8 cellular contexts compared by ENCODE assay signal in genomic region chr14:21241218-21241819, GRCh38. TPM values are rescaled to one million over a fixed set of nuclear protein-coding genes. Genes with fewer than 3 reads are reported as not detected.
DNase-seq lines count a peak whose midpoint lies in the region; ATAC-seq and TF ChIP-seq lines count a peak whose summit lies in the region.

No MANE protein-coding gene starts in this region.

- no TSS peak for BruUV-seq in PC-9 (replicated peaks; lab: Mats Ljungman, UMichigan)

- no peak for TF ChIP-seq EP300 in esophagus muscularis mucosa (IDR thresholded peaks at IDR 0.05)

- peaks cover 74% of the 10 kb centered on the region for H3K36me3 ChIP-seq in PC-9 (ENCODE audit: low read depth)
- H3K36me3 ChIP-seq in esophagus muscularis mucosa = peaks cover 0 to 43% (median 32%) of the 10 kb centered on the region in 4 donors
- peaks cover 2 to 41% (median 15%) of the 10 kb centered on the region in 5 donors for H3K36me3 ChIP-seq in subcutaneous abdominal adipose tissue (ENCODE audit: control insufficient read depth in 5 of 5, insufficient read depth in 5 of 5, low read length in 5 of 5)

- H2AFZ ChIP-seq in PC-9 = no peak overlapping the region

- H3K27me3 Mint-ChIP-seq in activated T-cell treated with anti-CD3 and anti-CD28 coated beads, Interleukin-2, amount 50 U/mL, for 72 hours (ENCODE audit: low read depth) = no peaks in the 10 kb centered on the region

- H3K4me1 ChIP-seq in PC-9 (replicated peaks; ENCODE audit: insufficient read depth) = no peaks in the 10 kb centered on the region
- H3K4me1 ChIP-seq in esophagus muscularis mucosa = peaks cover 37 to 98% (median 87%) of the 10 kb centered on the region in 4 donors
- peaks cover 0 to 21% (median 17%) of the 10 kb centered on the region in 5 donors for H3K4me1 ChIP-seq in subcutaneous abdominal adipose tissue (ENCODE audit: control insufficient read depth in 5 of 5, insufficient read depth in 5 of 5, low read length in 5 of 5)

- CTCF ChIA-PET in PC-9 (lab: Charles Lee) = no interaction called here

- POLR2A ChIA-PET in PC-9 (lab: Charles Lee; ENCODE audit: unreplicated experiment) = interaction anchor here (0.6 kb wide), 1 partner anchor 20 kb away, joined by 3 read pairs; no protein-coding TSS in a partner anchor

- intact Hi-C loops in PC-9 (cut with micrococcal nuclease; ENCODE audit: unreplicated experiment) = loop anchor here (10.0 kb wide), 1 partner anchor 133 kb away; no protein-coding TSS in a partner anchor
- intact Hi-C loops in esophagus muscularis mucosa (cut with DNase I) = no loop called here

- WGBS in esophagus muscularis mucosa = 90% methylated on average over 1 of the region's 1 CpG

- no peak overlapping the region for H3K9ac ChIP-seq in subcutaneous abdominal adipose tissue (ENCODE audit: low read length in 5 of 5)

- H3K4me3 Mint-ChIP-seq in activated T-cell treated with anti-CD3 and anti-CD28 coated beads, Interleukin-2, amount 50 U/mL, for 72 hours = peak overlapping the region in 1 of 2 donors; percentile 8

- no peak overlapping the region for H3K27ac ChIP-seq in PC-9
- no peak overlapping the region for H3K27ac ChIP-seq in esophagus muscularis mucosa (replicated peaks in 1 of 4)
- peak overlapping the region; percentile 31 for H3K27ac ChIP-seq in subcutaneous abdominal adipose tissue (ENCODE audit: low read depth, low read length)

- peaks cover 100% of the 10 kb centered on the region for H3F3A ChIP-seq in PC-9 (ENCODE audit: insufficient read depth, low read depth)

- peaks cover 87% of the 10 kb centered on the region for H3K4me1 Mint-ChIP-seq in activated T-cell treated with anti-CD3 and anti-CD28 coated beads, Interleukin-2, amount 50 U/mL, for 72 hours (ENCODE audit: low read depth)

- TF ChIP-seq CTCF in PC-9 (conservative IDR thresholded peaks at IDR 0.05) (peak; percentile 63), esophagus muscularis mucosa (IDR thresholded peaks at IDR 0.05) (peak; percentile 30 to 50 (median 38))

- peaks cover 100% of the 10 kb centered on the region for H4K20me1 ChIP-seq in PC-9 (ENCODE audit: insufficient read depth)

- H3K27me3 ChIP-seq in PC-9 (ENCODE audit: insufficient read depth, low read depth) (no peaks in the 10 kb centered on the region), esophagus muscularis mucosa (no peaks in the 10 kb centered on the region), subcutaneous abdominal adipose tissue (ENCODE audit: control insufficient read depth in 5 of 5, insufficient read depth in 4 of 5, low read length in 5 of 5) (no peaks in the 10 kb centered on the region)

- TF ChIP-seq POLR2A in esophagus muscularis mucosa (IDR thresholded peaks at IDR 0.05; ENCODE audit: low read depth) = no peak

- ATAC-seq in activated T-cell treated with anti-CD3 and anti-CD28 coated beads, Interleukin-2, amount 50 U/mL, for 72 hours (replicated peaks in 1 of 2) = no peak
- no peak for ATAC-seq in GM21619 (IDR thresholded peaks at IDR 0.05; ENCODE audit: unreplicated experiment)

- H3K9me2 ChIP-seq in PC-9 (ENCODE audit: insufficient read depth) = no peaks in the 10 kb centered on the region

- no peaks in the 10 kb centered on the region for H3K9me3 Mint-ChIP-seq in activated T-cell treated with anti-CD3 and anti-CD28 coated beads, Interleukin-2, amount 50 U/mL, for 72 hours

- no peak overlapping the region for H3K4me2 ChIP-seq in PC-9

- H3K79me2 ChIP-seq in PC-9 (ENCODE audit: low read depth) = peaks cover 100% of the 10 kb centered on the region

- H3K27ac Mint-ChIP-seq in activated T-cell treated with anti-CD3 and anti-CD28 coated beads, Interleukin-2, amount 50 U/mL, for 72 hours = peak overlapping the region; percentile 32

- no peak overlapping the region for H3K4me3 ChIP-seq in PC-9
- no peak overlapping the region for H3K4me3 ChIP-seq in esophagus muscularis mucosa
- no peak overlapping the region for H3K4me3 ChIP-seq in subcutaneous abdominal adipose tissue (ENCODE audit: low read depth in 1 of 5, low read length in 5 of 5)

- peaks cover 7 to 55% of the 10 kb centered on the region in 2 donors for H3K36me3 Mint-ChIP-seq in activated T-cell treated with anti-CD3 and anti-CD28 coated beads, Interleukin-2, amount 50 U/mL, for 72 hours (ENCODE audit: insufficient read depth in 2 of 2)

- DNase-seq in activated T-cell treated with anti-CD3 and anti-CD28 coated beads, Interleukin-2, amount 50 U/mL, for 72 hours = no peak
- DNase-seq in activated T-cell treated with anti-CD3 and anti-CD28 coated beads for 4 hours (no peak), PC-9 (no peak), esophagus muscularis mucosa (ENCODE audit: extremely low spot score) (no peak), GM19240 (ENCODE audit: insufficient read length, low spot score) (no peak), NCI-H345 (lab: John Stamatoyannopoulos, UW) (no peak)

- no peaks in the 10 kb centered on the region for H3K9me3 ChIP-seq in PC-9 (ENCODE audit: insufficient read depth, low read depth)
- H3K9me3 ChIP-seq in esophagus muscularis mucosa = no peaks in the 10 kb centered on the region
- no peaks in the 10 kb centered on the region for H3K9me3 ChIP-seq in subcutaneous abdominal adipose tissue (ENCODE audit: control insufficient read depth in 5 of 5, low read length in 5 of 5)

RNA-seq across cellular contexts. Expression of gene HNRNPC, which starts 27.9 kb away (rescaled TPM):
- 1,000 to 10,000 TPM; 1,220 to 1,492 TPM for total RNA-seq in activated T-cell treated with anti-CD3 and anti-CD28 coated beads, Interleukin-2, amount 50 U/mL, for 72 hours
- total RNA-seq in PC-9 (2021) = 486 and 550 TPM in 2 replicates
- 100 to 1,000 TPM; 260 to 396 (median 292) TPM for total RNA-seq in esophagus muscularis mucosa

RNA-seq across cellular contexts. Expression of gene RPGRIP1, which starts 38.6 kb away (rescaled TPM):
- total RNA-seq in activated T-cell treated with anti-CD3 and anti-CD28 coated beads, Interleukin-2, amount 50 U/mL, for 72 hours = not detected
- total RNA-seq in PC-9 (2021) = 0.75 and 2.1 TPM in 2 replicates
- not detected for total RNA-seq in esophagus muscularis mucosa
